In genomic region chr11:75011357-75011756, GRCh38 we compare ENCODE assay signal across 21 cellular contexts.
"Had no signal": no experiment of that assay in that cellular context is flagged by ENCODE, and none has a peak within 500 bp of the region (broad histone marks: within the 10 kb centered on the region; RNA-seq: fewer than 3 reads in every experiment).

No MANE protein-coding gene starts in this region.

- FAIRE-seq: RCC 7860 had no signal

- H3K27me3 ChIP-seq: MG63, SJSA1 had no signal

- H3K9me3 ChIP-seq: MG63, SJSA1 had no signal

- H3K27ac ChIP-seq: SJSA1, SK-N-MC had no signal

- H3K36me3 ChIP-seq: SJSA1 had no signal

- DNase-seq: Karpas-422, KG1, MG63, NCI-H1092, NCI-H1105 treated with DMSO at 0.1 percent for 48 hours, NCI-H1417 treated with DMSO at 0.1 percent for 48 hours, NCI-H146, NCI-H1694 treated with DMSO at 0.1 percent for 48 hours, NCI-H1930, NCI-H2081, NCI-H2107, NCI-H2227 treated with DMSO at 0.1 percent for 48 hours, NCI-H524, NCI-H526 treated with DMSO at 0.1 percent for 48 hours, NCI-H748 treated with DMSO at 0.1 percent for 48 hours, Right ventricle myocardium superior, RPMI8226, SIG-M5 had no signal

- H3K4me3 ChIP-seq: MG63, SJSA1, SK-N-MC had no signal

- H3K4me1 ChIP-seq: SJSA1 had no signal
